In the genomic region with DNA sequence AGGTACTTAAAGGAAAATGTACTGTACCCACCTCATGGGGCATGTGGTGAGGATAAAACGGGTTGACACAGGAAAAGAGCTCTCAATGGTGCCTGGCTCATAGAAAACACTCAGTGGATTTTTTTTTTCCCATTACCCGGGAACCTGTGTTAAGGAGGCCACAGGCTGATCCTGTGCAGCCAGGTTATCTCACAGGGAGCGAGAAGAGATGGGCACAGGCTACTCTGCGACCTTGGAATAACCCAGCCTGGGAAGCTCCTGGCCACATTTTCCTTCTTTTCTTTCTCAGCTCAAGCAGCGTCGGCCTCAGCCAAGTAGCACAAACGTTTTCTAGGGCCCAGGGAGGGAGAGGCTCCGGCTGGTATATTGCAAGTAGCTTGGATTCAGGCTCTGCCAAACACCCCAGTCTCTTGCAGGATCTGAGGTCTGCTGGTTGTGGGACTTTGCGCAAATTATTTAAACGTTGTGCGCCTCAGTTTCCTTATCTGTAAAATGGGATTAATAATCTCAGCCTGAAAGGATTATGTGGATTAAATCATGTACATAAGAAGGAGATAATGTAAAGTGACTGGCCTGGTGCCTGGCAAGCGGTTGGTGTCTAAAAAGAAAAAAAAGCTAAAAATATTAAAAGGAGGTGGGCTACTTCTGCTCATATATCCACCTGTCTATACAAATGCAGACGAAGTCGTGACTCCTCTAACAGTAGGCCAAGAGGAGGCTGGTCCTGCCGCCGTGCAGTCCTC, we compare ENCODE assay signal across 7 cellular contexts. TPM values are rescaled to one million over a fixed set of nuclear protein-coding genes. Genes with fewer than 3 reads are reported as not detected.
DNase-seq lines count a peak whose midpoint lies in the region; ATAC-seq, FAIRE-seq and TF ChIP-seq lines count a peak whose summit lies in the region.

No MANE protein-coding gene starts in this region.

- peak overlapping the region; percentile 84 for H3K27ac ChIP-seq in fibroblast of lung (ENCODE audit: insufficient read depth, low read length)
- peak overlapping the region; percentile 86 to 96 (median 92) for H3K27ac ChIP-seq in pancreas

- H3K9me3 Mint-ChIP-seq in T-helper 2 cell treated with Interferon-gamma antibody and Interleukin-4, amounts not matched to agents 5 μg/mL and 100 μg/mL, for 36 hours: no peaks in the 10 kb centered on the region

- H3K27me3 ChIP-seq in fibroblast of lung (ENCODE audit: control insufficient read depth, insufficient read depth, low read length): no peaks in the 10 kb centered on the region
- H3K27me3 ChIP-seq in pancreas: no peaks in the 10 kb centered on the region

- H3K36me3 Mint-ChIP-seq in T-helper 2 cell treated with Interferon-gamma antibody and Interleukin-4, amounts not matched to agents 5 μg/mL and 100 μg/mL, for 36 hours (ENCODE audit: low read depth): peaks cover 40% of the 10 kb centered on the region

- DNase-seq in HFF-Myc (ENCODE audit: extremely low read depth, low read depth) (no peak), fibroblast of lung (ENCODE audit: low read depth in 2 of 2) (peak; percentile 40 to 50), pancreas (no peak), T-helper 9 cell (no peak)
- no peak for DNase-seq in T-helper 2 cell treated with Interferon-gamma antibody and Interleukin-4, amounts not matched to agents 5 μg/mL and 100 μg/mL, for 36 hours (ENCODE audit: low spot score)

- H3K27ac Mint-ChIP-seq in T-helper 2 cell treated with Interferon-gamma antibody and Interleukin-4, amounts not matched to agents 5 μg/mL and 100 μg/mL, for 36 hours: peak overlapping the region; percentile 97

- FAIRE-seq in pancreas (lab: Jason Lieb, UNC): no peak

- no peak for TF ChIP-seq CTCF in HFF-Myc (IDR thresholded peaks at IDR 0.05; ENCODE audit: low read depth, low read length, missing control alignments)
- no peak for TF ChIP-seq CTCF in fibroblast of lung (conservative IDR thresholded peaks at IDR 0.05 in 1 of 2, IDR thresholded peaks at IDR 0.05 in 1 of 2; ENCODE audit: low read depth in 1 of 2, low read length in 2 of 2)
- TF ChIP-seq CTCF in pancreas (IDR thresholded peaks at IDR 0.05): no peak

- H2AFZ ChIP-seq in fibroblast of lung (ENCODE audit: low read length): peak overlapping the region; percentile 78

- peak overlapping the region; percentile 84 for H3K9ac ChIP-seq in fibroblast of lung (ENCODE audit: insufficient read depth, low read length)

- H3K4me2 ChIP-seq in fibroblast of lung (ENCODE audit: extremely low read depth, insufficient read depth, low read length): peak overlapping the region; percentile 91

- peaks cover 63% of the 10 kb centered on the region for H3K4me1 Mint-ChIP-seq in T-helper 2 cell treated with Interferon-gamma antibody and Interleukin-4, amounts not matched to agents 5 μg/mL and 100 μg/mL, for 36 hours (ENCODE audit: low read depth)

- intact Hi-C loops in pancreas (cut with DNase I): no loop called here

- H3K4me3 ChIP-seq in HFF-Myc (replicated peaks; ENCODE audit: low read depth, low read length) (peak overlapping the region; percentile 64), fibroblast of lung (replicated peaks in 1 of 4; ENCODE audit: control extremely low read depth in 1 of 4, insufficient read depth in 1 of 4, low read depth in 3 of 4, low read length in 4 of 4) (peak overlapping the region; percentile 74 to 81 (median 76)), pancreas (peak overlapping the region; percentile 77 to 93 (median 88))

- H3K36me3 ChIP-seq in fibroblast of lung (ENCODE audit: control insufficient read depth, insufficient read depth, low read length) (no peaks in the 10 kb centered on the region), pancreas (peaks cover 0 to under 1% (median 0%) of the 10 kb centered on the region in 3 donors)

- H3K9me3 ChIP-seq in fibroblast of lung (ENCODE audit: control insufficient read depth, insufficient read depth, low read depth, low read length) (no peaks in the 10 kb centered on the region), pancreas (no peaks in the 10 kb centered on the region)

- H3K79me2 ChIP-seq in fibroblast of lung (ENCODE audit: control insufficient read depth, insufficient read depth, low read length): peaks cover 36% of the 10 kb centered on the region

- H3K27me3 Mint-ChIP-seq in T-helper 2 cell treated with Interferon-gamma antibody and Interleukin-4, amounts not matched to agents 5 μg/mL and 100 μg/mL, for 36 hours (ENCODE audit: low read depth): no peaks in the 10 kb centered on the region

- H3K4me1 ChIP-seq in fibroblast of lung (ENCODE audit: control insufficient read depth, extremely low read depth, insufficient read depth, low read length) (peaks cover 24% of the 10 kb centered on the region), pancreas (peaks cover 14 to 55% (median 33%) of the 10 kb centered on the region in 3 donors)

- ATAC-seq in pancreas (no peak), GM21576 (IDR thresholded peaks at IDR 0.05; ENCODE audit: unreplicated experiment) (no peak), HG02798 (IDR thresholded peaks at IDR 0.05; ENCODE audit: poor library complexity, unreplicated experiment) (no peak)

- H4K20me1 ChIP-seq in fibroblast of lung (ENCODE audit: control insufficient read depth, extremely low read depth, insufficient read depth, low read length): no peaks in the 10 kb centered on the region

- WGBS in pancreas, 2 donors: 13 to 18% methylated on average over 16 of the region's 16 CpGs

- peak overlapping the region; percentile 92 for H3K4me3 Mint-ChIP-seq in T-helper 2 cell treated with Interferon-gamma antibody and Interleukin-4, amounts not matched to agents 5 μg/mL and 100 μg/mL, for 36 hours

RNA-seq across cellular contexts. Expression of a gene that starts 2.1 kb away (rescaled TPM):
- 19.5 and 27.9 TPM in 2 replicates for total RNA-seq in fibroblast of lung
- polyA plus RNA-seq in fibroblast of lung: 19.4 and 20.4 TPM in 2 replicates
- 45.8 and 46.5 TPM in 2 replicates for polyA plus RNA-seq in fibroblast of lung (2012)
- 57.3 and 68.2 TPM in 2 replicates for polyA minus RNA-seq in fibroblast of lung (ENCODE audit: low replicate concordance)
- total RNA-seq in pancreas: 100 to 1,000 TPM in 3 of 6 donors, 10 to 100 TPM in 3; 50.3 to 106 (median 98.8) TPM
- polyA plus RNA-seq in pancreas: 10 to 100 TPM; 52.5 to 67.7 TPM

RNA-seq across cellular contexts. Expression of a gene that starts 13.8 kb away (rescaled TPM):
- total RNA-seq in fibroblast of lung: 23.4 and 31.2 TPM in 2 replicates
- 5.5 and 7.0 TPM in 2 replicates for polyA plus RNA-seq in fibroblast of lung
- 9.1 and 12.6 TPM in 2 replicates for polyA plus RNA-seq in fibroblast of lung (2012)
- 19.3 and 27.0 TPM in 2 replicates for polyA minus RNA-seq in fibroblast of lung (ENCODE audit: low replicate concordance)
- total RNA-seq in pancreas: 10 to 100 TPM in 1 of 6 donors, 1 to 10 TPM in 5; 3.9 to 23.0 (median 8.6) TPM
- 10 to 100 TPM; 24.4 to 26.5 TPM for polyA plus RNA-seq in pancreas

RNA-seq across cellular contexts. Expression of a gene that starts 32.6 kb away (rescaled TPM):
- 18.2 and 36.0 TPM in 2 replicates for total RNA-seq in fibroblast of lung
- polyA plus RNA-seq in fibroblast of lung: 11.3 and 18.0 TPM in 2 replicates
- polyA plus RNA-seq in fibroblast of lung (2012): 12.6 and 16.0 TPM in 2 replicates
- polyA minus RNA-seq in fibroblast of lung (ENCODE audit: low replicate concordance): 69.8 and 80.4 TPM in 2 replicates
- total RNA-seq in pancreas: 10 to 100 TPM; 56.6 to 88.2 (median 67.7) TPM
- 100 to 1,000 TPM in 1 of 2 donors, 10 to 100 TPM in 1; 57.2 to 118 TPM for polyA plus RNA-seq in pancreas

Comparison
In these comparisons a context has a peak if more than half of its experiments do, and no peak if none do; other contexts are left out.
1. DNase-seq: peak in fibroblast of lung (2 of 2); none in HFF-Myc (single experiment), T-helper 2 cell treated with Interferon-gamma antibody and Interleukin-4, amounts not matched to agents 5 μg/mL and 100 μg/mL, for 36 hours (single experiment), pancreas (0 of 6) and T-helper 9 cell (single experiment).
2. Peak in every context shown above with its lines, with median percentiles within 50 percentile points of each other: H3K4me3 ChIP-seq.